8 cellular contexts compared by ENCODE assay signal in genomic region chr4:127880764-127881564, GRCh38. TPM values are rescaled to one million over a fixed set of nuclear protein-coding genes. Genes with fewer than 3 reads are reported as not detected.
A peak's percentile ranks its signal among the peaks of the same experiment; 100 is the strongest.
DNase-seq lines count a peak whose midpoint lies in the region; ATAC-seq and TF ChIP-seq lines count a peak whose summit lies in the region.

TSS of gene PLK4 (plus strand) at chr4:127880893. CDS start at chr4:127881135, 242 bp downstream.

- TF ChIP-seq CTCF in GM13977 (IDR thresholded peaks at IDR 0.05; ENCODE audit: extremely low read depth, insufficient read depth, missing control alignments), result no peak
- TF ChIP-seq CTCF in parathyroid adenoma (IDR thresholded peaks at IDR 0.05), result no peak
- TF ChIP-seq CTCF in transverse colon (IDR thresholded peaks at IDR 0.05), result no peak

- peak within 1 kb of the TSS; percentile 98 to 100 (median 98) for H3K4me3 Mint-ChIP-seq in T-cell

- WGBS in transverse colon (ENCODE audit: low coverage in 1 of 2), 2 donors, result 1% methylated on average over 60 of the region's 70 CpGs; no CpG with 5 or more reads in 1 of the 2 donors

- H3K36me3 ChIP-seq in adipocyte (ENCODE audit: control insufficient read depth, insufficient read depth, low read length, severe bottlenecking) (no peaks in the 10 kb centered on the region), parathyroid adenoma (ENCODE audit: control insufficient read depth, insufficient read depth, low read length) (no peaks in the 10 kb centered on the region), transverse colon (no peaks in the 10 kb centered on the region)

- no peaks in the 10 kb centered on the region for H3K27me3 Mint-ChIP-seq in T-cell

- H3K9me3 ChIP-seq in adipocyte (ENCODE audit: control insufficient read depth, low read length) (no peaks in the 10 kb centered on the region), parathyroid adenoma (ENCODE audit: control insufficient read depth, low read length) (no peaks in the 10 kb centered on the region), transverse colon (no peaks in the 10 kb centered on the region)

- POLR2A ChIA-PET in T-cell (lab: Charles Lee), result interaction anchor here (0.6 to 1.0 kb wide), 4 partner anchors 16 to 1213 kb away, joined by 3 to 5 read pairs (median 4); no protein-coding TSS in a partner anchor

- peak within 1 kb of the TSS; percentile 82 for H3K4me2 ChIP-seq in parathyroid adenoma (ENCODE audit: low read length)

- H3K4me3 ChIP-seq in adipocyte (ENCODE audit: low read length) (peak within 1 kb of the TSS; percentile 96), parathyroid adenoma (ENCODE audit: low read depth, low read length) (peak within 1 kb of the TSS; percentile 83), transverse colon (peak within 1 kb of the TSS; percentile 62 to 86 (median 84))

- H3K4me1 Mint-ChIP-seq in T-cell, result peaks cover 24 to 28% (median 25%) of the 10 kb centered on the region in 3 donors

- no peaks in the 10 kb centered on the region for H3K9me3 Mint-ChIP-seq in T-cell

- no peak for TF ChIP-seq EP300 in transverse colon (IDR thresholded peaks at IDR 0.05; ENCODE audit: low read depth)

- H3K79me2 ChIP-seq in parathyroid adenoma, result no peaks in the 10 kb centered on the region

- no peaks in the 10 kb centered on the region for H3K27me3 ChIP-seq in adipocyte (replicated peaks; ENCODE audit: control insufficient read depth, insufficient read depth, low read length)
- no peaks in the 10 kb centered on the region for H3K27me3 ChIP-seq in parathyroid adenoma (ENCODE audit: control insufficient read depth, insufficient read depth, low read length)
- H3K27me3 ChIP-seq in transverse colon, result no peaks in the 10 kb centered on the region

- H3K36me3 Mint-ChIP-seq in T-cell, result peaks cover 5% of the 10 kb centered on the region

- TF ChIP-seq POLR2A in transverse colon (IDR thresholded peaks at IDR 0.05), result no peak

- H3K27ac ChIP-seq in parathyroid adenoma, result peak within 1 kb of the TSS; percentile 58
- peak within 1 kb of the TSS; percentile 77 to 91 (median 84) for H3K27ac ChIP-seq in transverse colon

- intact Hi-C loops in cardiac septum (cut with DNase I), result loop anchor here (1.0 to 5.0 kb wide), 2 partner anchors 84 to 99 kb away; partner anchors contain the start of genes ABHD18, HSPA4L and MFSD8
- intact Hi-C loops in transverse colon (cut with DNase I; ENCODE audit: low total_unique reads), result no loop called here

- H3K4me1 ChIP-seq in adipocyte (ENCODE audit: control insufficient read depth, insufficient read depth, low read length), result peaks cover 3% of the 10 kb centered on the region
- H3K4me1 ChIP-seq in parathyroid adenoma, result no peaks in the 10 kb centered on the region
- H3K4me1 ChIP-seq in transverse colon, result peaks cover 5 to 20% (median 11%) of the 10 kb centered on the region in 4 donors

- in situ Hi-C loops in GM13977 (cut with MboI; ENCODE audit: low pct_unique_long_range_greater_than_20kb, low sequenced_read_pairs, unreplicated experiment) (no loop called here), transverse colon (cut with MboI; ENCODE audit: low pct_ligation_motif_present in 1 of 4, low pct_unique_long_range_greater_than_20kb in 1 of 4, low sequenced_read_pairs in 3 of 4) (loop anchor here in 1 of 4 donors (10.0 kb wide), 1 partner anchor 74 kb away; no protein-coding TSS in a partner anchor)

- ATAC-seq in HG02870 (IDR thresholded peaks at IDR 0.05; ENCODE audit: unreplicated experiment) (peak; percentile 83), T-cell (replicated peaks in 1 of 4) (peak; percentile 93 to 97 (median 95))

- H3K27ac Mint-ChIP-seq in T-cell, result peak within 1 kb of the TSS; percentile 94 to 98

- H3K9ac ChIP-seq in adipocyte (ENCODE audit: low read length) (peak within 1 kb of the TSS; percentile 89), parathyroid adenoma (peak within 1 kb of the TSS; percentile 29)

- H2AFZ ChIP-seq in parathyroid adenoma, result peak within 1 kb of the TSS; percentile 93

- CTCF ChIA-PET in T-cell (lab: Charles Lee), result interaction anchor here in 1 of 2 donors (1.6 to 2.3 kb wide), 2 partner anchors 9 to 84 kb away, joined by 4 to 6 read pairs; partner anchors contain the start of genes ABHD18 and MFSD8

- peak; percentile 93 for DNase-seq in GM13977 (ENCODE audit: low spot score)
- DNase-seq in NCI-H146 (lab: John Stamatoyannopoulos, UW), result peak; percentile 92
- peak; percentile 85 to 94 (median 92) for DNase-seq in T-cell
- DNase-seq in adipocyte (ENCODE audit: low read depth), result peak; percentile 98
- peak; percentile 98 for DNase-seq in cardiac septum (ENCODE audit: low spot score)
- peak; percentile 97 for DNase-seq in transverse colon

RNA-seq across cellular contexts. Expression of gene PLK4, which starts in this region (rescaled TPM):
- total RNA-seq in T-cell, result 1 to 10 TPM; 1.7 to 5.6 (median 1.9) TPM
- total RNA-seq in cardiac septum, result 0.75 TPM
- total RNA-seq in transverse colon, result 10 to 100 TPM in 1 of 4 donors, 1 to 10 TPM in 2, not detected in 1; 1.4 to 27.3 (median 2.3) TPM

Comparison
In these comparisons a context has a peak if more than half of its experiments do, and no peak if none do; other contexts are left out.
1. Peak in every context shown above with its lines: DNase-seq, ATAC-seq, H3K4me3 ChIP-seq and H3K27ac ChIP-seq.
2. Peak in DNase-seq in cardiac septum; RNA of the gene not detected or under 1 TPM.